25 cellular contexts compared by ENCODE assay signal in the genomic region with DNA sequence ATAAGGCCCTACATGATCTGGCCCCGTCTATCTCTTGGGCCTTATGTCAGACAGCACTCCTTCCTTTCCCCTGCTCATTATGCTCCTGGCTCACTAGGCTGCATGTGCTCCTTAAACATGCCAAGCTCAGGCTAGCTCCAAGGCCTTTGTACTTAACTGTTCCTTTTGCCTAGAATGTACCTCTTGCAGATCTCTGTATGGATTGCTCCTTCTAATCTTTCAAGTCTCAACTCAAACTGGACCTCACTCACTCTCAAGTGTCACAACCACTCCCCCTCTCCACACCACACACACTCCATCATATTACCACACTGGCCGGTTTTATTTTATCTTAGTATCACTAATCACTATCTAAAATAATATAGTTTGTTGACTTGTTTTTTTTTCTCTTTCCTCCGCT.
"Had no signal": no experiment of that assay in that cellular context is flagged by ENCODE, and none has a peak within 500 bp of the region (broad histone marks: within the 10 kb centered on the region; RNA-seq: fewer than 3 reads in every experiment).

No MANE protein-coding gene starts in this region.

- H3K4me2 ChIP-seq: hepatocyte, neural progenitor cell had no signal

- H3K4me1 ChIP-seq: colonic mucosa, neural progenitor cell, prostate gland had no signal

- H3K9ac ChIP-seq: neural progenitor cell had no signal

- H3K9me3 ChIP-seq: colonic mucosa, esophagus muscularis mucosa, gastroesophageal sphincter, heart left ventricle, mucosa of descending colon, prostate gland, right atrium auricular region, spleen, thoracic aorta, transverse colon, vagina had no signal

- H3K36me3 Mint-ChIP-seq: neural progenitor cell had no signal

- H3K36me3 ChIP-seq: colonic mucosa, neural progenitor cell, prostate gland, right atrium auricular region, thoracic aorta, transverse colon, vagina had no signal

- H3K27me3 Mint-ChIP-seq: dendritic cell treated with granulocyte-macrophage colony-stimulating factor and Interleukin-4, amounts not matched to agents 40 ng/mL and 50 ng/mL, for 4 days; naive thymus-derived CD4-positive, alpha-beta T cell; stimulated activated naive B cell treated with anti-CD40 and anti-IgM and Interleukin-4, amounts not matched to agents 10 μg/mL and 1 μg/mL and 100 μg/mL, for 72 hours; stimulated activated naive CD8-positive, alpha-beta T cell treated with anti-CD3 and anti-CD28 coated beads, Interleukin-15, Interleukin-2, amounts not matched to agents 100 ng/mL and 50 ng/mL, for 24 hours had no signal

- H3K4me3 Mint-ChIP-seq: dendritic cell treated with granulocyte-macrophage colony-stimulating factor and Interleukin-4, amounts not matched to agents 40 ng/mL and 50 ng/mL, for 4 days; mesothelial cell of epicardium; naive thymus-derived CD4-positive, alpha-beta T cell; nephron; neural progenitor cell; stimulated activated naive B cell treated with anti-CD40 and anti-IgM and Interleukin-4, amounts not matched to agents 10 μg/mL and 1 μg/mL and 100 μg/mL, for 72 hours; stimulated activated naive CD8-positive, alpha-beta T cell treated with anti-CD3 and anti-CD28 coated beads, Interleukin-15, Interleukin-2, amounts not matched to agents 100 ng/mL and 50 ng/mL, for 24 hours had no signal

- H3K27me3 ChIP-seq: colonic mucosa, esophagus muscularis mucosa, foreskin keratinocyte, gastroesophageal sphincter, heart left ventricle, hepatocyte, neural progenitor cell, right atrium auricular region, spleen, transverse colon, vagina had no signal

- DNase-seq: colonic mucosa; effector CD8-positive, alpha-beta T cell; foreskin keratinocyte; heart left ventricle; kidney; mucosa of descending colon; naive thymus-derived CD4-positive, alpha-beta T cell; spleen; stimulated activated CD4-positive, alpha-beta T cell treated with anti-CD3 and anti-CD28 coated beads, Interleukin-2, amount 100 ng/mL, for 48 hours; stimulated activated naive B cell treated with anti-CD40 and anti-IgM and Interleukin-4, amounts not matched to agents 10 μg/mL and 1 μg/mL and 100 μg/mL, for 72 hours; transverse colon had no signal

- H3K27ac ChIP-seq: colonic mucosa, esophagus muscularis mucosa, foreskin keratinocyte, gastroesophageal sphincter, heart left ventricle, hepatocyte, neural progenitor cell, prostate gland, right atrium auricular region, spleen, thoracic aorta, transverse colon, vagina had no signal

- H3K4me1 Mint-ChIP-seq: neural progenitor cell had no signal

- ATAC-seq: foreskin keratinocyte; gastroesophageal sphincter; heart left ventricle; left lobe of liver; mucosa of descending colon; naive thymus-derived CD4-positive, alpha-beta T cell; sciatic nerve; stimulated activated naive B cell treated with anti-CD40 and anti-IgM and Interleukin-4, amounts not matched to agents 10 μg/mL and 1 μg/mL and 100 μg/mL, for 72 hours had no signal

- H3K4me3 ChIP-seq: colonic mucosa, esophagus muscularis mucosa, gastroesophageal sphincter, heart left ventricle, hepatocyte, mucosa of descending colon, neural progenitor cell, prostate gland, right atrium auricular region, spleen, thoracic aorta, transverse colon, vagina had no signal

- H3K9me3 Mint-ChIP-seq: stimulated activated naive CD8-positive, alpha-beta T cell treated with anti-CD3 and anti-CD28 coated beads, Interleukin-15, Interleukin-2, amounts not matched to agents 100 ng/mL and 50 ng/mL, for 24 hours had no signal

- H3K27ac Mint-ChIP-seq: dendritic cell treated with granulocyte-macrophage colony-stimulating factor and Interleukin-4, amounts not matched to agents 40 ng/mL and 50 ng/mL, for 4 days; mesothelial cell of epicardium; naive thymus-derived CD4-positive, alpha-beta T cell; nephron; neural progenitor cell; stimulated activated naive B cell treated with anti-CD40 and anti-IgM and Interleukin-4, amounts not matched to agents 10 μg/mL and 1 μg/mL and 100 μg/mL, for 72 hours; stimulated activated naive CD8-positive, alpha-beta T cell treated with anti-CD3 and anti-CD28 coated beads, Interleukin-15, Interleukin-2, amounts not matched to agents 100 ng/mL and 50 ng/mL, for 24 hours had no signal
